Comparison of ENCODE assay signal across 11 cellular contexts in genomic region chr10:8048281-8049008, GRCh38. TPM values are rescaled to one million over a fixed set of nuclear protein-coding genes. Genes with fewer than 3 reads are reported as not detected.
DNase-seq lines count a peak whose midpoint lies in the region; ATAC-seq lines count a peak whose summit lies in the region.
"Had no signal": no experiment of that assay in that cellular context is flagged by ENCODE, and none has a peak within 500 bp of the region (broad histone marks: within the 10 kb centered on the region; RNA-seq: fewer than 3 reads in every experiment).

No MANE protein-coding gene starts in this region.

- DNase-seq in activated effector memory CD4-positive, alpha-beta T cell treated with anti-CD3 and anti-CD28 coated beads, Interleukin-2, amount 50 U/mL, for 16 hours = peak; percentile 86
- DNase-seq in activated effector memory CD4-positive, alpha-beta T cell treated with Interleukin-2 at 50 U/mL for 16 hours = no peak
- DNase-seq in activated T-cell treated with anti-CD3 and anti-CD28 coated beads, Interleukin-2, amount 50 U/mL, for 1 hour = peak; percentile 53
- DNase-seq in G401 (ENCODE audit: low spot score) = no peak
- DNase-seq in NK-92 (lab: John Stamatoyannopoulos, UW; ENCODE audit: unreplicated experiment) = no peak
- DNase-seq: colonic mucosa, ovary had no signal

- in situ Hi-C loops in G401 (cut with HindIII; ENCODE audit: low sequenced_read_pairs) = no loop called here

- H3K36me3 ChIP-seq in iPS-18a (ENCODE audit: control insufficient read depth, low read depth, low read length) = no peaks in the 10 kb centered on the region
- H3K36me3 ChIP-seq in thymus (ENCODE audit: control insufficient read depth, insufficient read depth) = no peaks in the 10 kb centered on the region
- H3K36me3 ChIP-seq: colonic mucosa, ovary had no signal

- H3K4me3 ChIP-seq in iPS-18a (ENCODE audit: low read length) (peak overlapping the region; percentile 1), thymus (ENCODE audit: low read length) (peak overlapping the region; percentile 5)
- H3K4me3 ChIP-seq: colonic mucosa, ovary had no signal

- no peak for ATAC-seq in GM21447 (IDR thresholded peaks at IDR 0.05; ENCODE audit: unreplicated experiment)

- H3K4me1 ChIP-seq in iPS-18a (ENCODE audit: control insufficient read depth, low read depth, low read length) (peaks cover 45% of the 10 kb centered on the region), thymus (ENCODE audit: control insufficient read depth, insufficient read depth, low read length) (peaks cover 48% of the 10 kb centered on the region)

- H3K9me3 ChIP-seq in iPS-18a (ENCODE audit: control insufficient read depth, low read depth, low read length) (no peaks in the 10 kb centered on the region), thymus (ENCODE audit: control insufficient read depth) (no peaks in the 10 kb centered on the region)
- H3K9me3 ChIP-seq: colonic mucosa, ovary had no signal

- H3K27ac ChIP-seq in iPS-18a (ENCODE audit: low read length) (no peak overlapping the region), thymus (ENCODE audit: low read depth) (no peak overlapping the region)
- H3K27ac ChIP-seq: colonic mucosa, KMS-11, ovary had no signal

- no peak overlapping the region for H3K9ac ChIP-seq in iPS-18a (ENCODE audit: low read length)
- H3K9ac ChIP-seq: KMS-11 had no signal

- H3K27me3 ChIP-seq in iPS-18a (ENCODE audit: control insufficient read depth, insufficient read depth, low read length) (peaks cover 100% of the 10 kb centered on the region), thymus (ENCODE audit: control insufficient read depth, insufficient read depth) (peaks cover 87% of the 10 kb centered on the region)

- 4% methylated on average over 29 of the region's 29 CpGs for WGBS in thymus

RNA-seq across cellular contexts. Expression of gene GATA3, which starts 6.0 kb away (rescaled TPM):
- 17.5 TPM for polyA plus RNA-seq in thymus
- not detected in 2 replicates for total RNA-seq in G401 (2014; rRNA removed; shearing (Covaris generic))

Comparison
In these comparisons a context has a peak if more than half of its experiments do, and no peak if none do; other contexts are left out.
1. DNase-seq: peak in activated effector memory CD4-positive, alpha-beta T cell treated with anti-CD3 and anti-CD28 coated beads, Interleukin-2, amount 50 U/mL, for 16 hours (single experiment) and activated T-cell treated with anti-CD3 and anti-CD28 coated beads, Interleukin-2, amount 50 U/mL, for 1 hour (single experiment); none in activated effector memory CD4-positive, alpha-beta T cell treated with Interleukin-2 at 50 U/mL for 16 hours (single experiment), G401 (single experiment) and NK-92 (single experiment).